Comparison of ENCODE assay signal across 8 cellular contexts in the genomic region with DNA sequence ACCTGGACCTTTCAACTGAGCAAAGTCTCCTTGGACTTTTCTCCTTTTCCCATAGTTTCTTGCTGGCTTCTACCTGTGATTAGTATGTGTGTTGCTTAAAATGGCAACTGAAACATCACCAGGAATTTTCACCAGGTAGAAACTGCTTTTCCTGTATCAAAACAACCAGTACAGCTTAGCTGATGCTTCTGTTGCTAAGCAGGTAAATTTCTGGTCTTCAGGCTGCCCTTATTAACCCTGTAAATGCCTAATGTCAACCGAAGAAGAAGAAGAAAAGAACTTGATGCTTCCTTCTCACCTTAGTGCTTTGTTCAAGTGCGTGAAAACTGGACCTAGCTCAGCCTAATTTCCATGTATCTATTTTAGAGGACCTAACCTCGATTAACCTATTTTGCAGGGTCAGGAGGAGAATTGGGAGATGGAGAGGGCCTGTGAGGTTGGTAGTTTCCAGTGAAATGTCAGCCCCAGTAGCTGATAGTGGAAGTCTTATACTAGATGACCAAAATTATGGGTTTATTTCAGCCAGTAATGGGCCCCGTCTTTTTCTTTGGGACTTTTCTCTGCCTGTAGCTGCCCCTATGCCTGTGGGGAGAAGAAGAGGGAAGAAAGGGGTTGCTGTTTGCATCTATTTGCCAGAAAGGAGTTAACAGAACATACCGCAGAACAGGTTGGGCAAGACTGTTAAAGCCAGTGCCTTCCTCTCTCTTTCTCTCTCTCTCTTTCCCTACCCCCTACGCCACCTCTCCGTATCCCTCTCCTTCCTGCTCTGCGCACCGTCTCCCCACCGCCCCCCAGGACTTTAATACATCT. TPM values are rescaled to one million over a fixed set of nuclear protein-coding genes. Genes with fewer than 3 reads are reported as not detected.
DNase-seq lines count a peak whose midpoint lies in the region; ATAC-seq and TF ChIP-seq lines count a peak whose summit lies in the region.

No MANE protein-coding gene starts in this region.

- no peaks in the 10 kb centered on the region for H3K36me3 Mint-ChIP-seq in activated naive CD4-positive, alpha-beta T cell treated with anti-CD3 and anti-CD28 coated beads, Interleukin-2, amount 50 U/mL, for 72 hours

- H3K27ac ChIP-seq in right atrium auricular region (peak overlapping the region; percentile 61 to 70), lung (ENCODE audit: low read depth in 1 of 2, low read length in 1 of 2) (peak overlapping the region; percentile 47 to 96)

- no peaks in the 10 kb centered on the region for H3K36me3 ChIP-seq in right atrium auricular region
- H3K36me3 ChIP-seq in lung (ENCODE audit: control insufficient read depth in 2 of 2, insufficient read depth in 2 of 2, low read length in 2 of 2) = no peaks in the 10 kb centered on the region

- no peaks in the 10 kb centered on the region for H3K9me3 ChIP-seq in right atrium auricular region
- no peaks in the 10 kb centered on the region for H3K9me3 ChIP-seq in lung (ENCODE audit: control insufficient read depth in 2 of 2, insufficient read depth in 1 of 2, low read length in 1 of 2)

- H3K27me3 ChIP-seq in right atrium auricular region (no peaks in the 10 kb centered on the region), lung (ENCODE audit: control insufficient read depth, insufficient read depth) (no peaks in the 10 kb centered on the region)

- H3K4me1 ChIP-seq in right atrium auricular region = peaks cover 0 to 72% of the 10 kb centered on the region in 2 donors
- H3K4me1 ChIP-seq in lung (ENCODE audit: control insufficient read depth in 2 of 2, insufficient read depth in 2 of 2, low read length in 2 of 2) = peaks cover 23 to 31% of the 10 kb centered on the region in 2 donors

- H3K4me3 ChIP-seq in right atrium auricular region = no peak overlapping the region
- no peak overlapping the region for H3K4me3 ChIP-seq in lung

- intact Hi-C loops in left cardiac atrium (cut with DNase I) = no loop called here

- TF ChIP-seq CTCF in right atrium auricular region (IDR thresholded peaks at IDR 0.05) (no peak), lung (IDR thresholded peaks at IDR 0.05; ENCODE audit: control extremely low read depth, extremely low read depth) (no peak)

- ATAC-seq in left cardiac atrium = no peak
- ATAC-seq in activated naive CD4-positive, alpha-beta T cell treated with anti-CD3 and anti-CD28 coated beads, Interleukin-2, amount 50 U/mL, for 72 hours = no peak
- ATAC-seq in lung (ENCODE audit: insufficient read depth, low FRiP score) = no peak
- no peak for ATAC-seq in HG03139 (IDR thresholded peaks at IDR 0.05; ENCODE audit: unreplicated experiment)
- no peak for ATAC-seq in HG02763 (IDR thresholded peaks at IDR 0.05; ENCODE audit: unreplicated experiment)
- no peak for ATAC-seq in HG03460 (IDR thresholded peaks at IDR 0.05; ENCODE audit: unreplicated experiment)

- H3K27ac Mint-ChIP-seq in activated naive CD4-positive, alpha-beta T cell treated with anti-CD3 and anti-CD28 coated beads, Interleukin-2, amount 50 U/mL, for 72 hours = peak overlapping the region; percentile 82 to 93

- DNase-seq in right atrium auricular region (ENCODE audit: low spot score) (no peak), left cardiac atrium (no peak), lung (ENCODE audit: low spot score) (peak; percentile 56)
- no peak for DNase-seq in activated naive CD4-positive, alpha-beta T cell treated with anti-CD3 and anti-CD28 coated beads, Interleukin-2, amount 50 U/mL, for 72 hours (ENCODE audit: low spot score in 2 of 2)
- DNase-seq in stimulated activated CD4-positive, alpha-beta T cell treated with anti-CD3 and anti-CD28 coated beads, Interleukin-2, amount 100 ng/mL, for 48 hours = no peak

- H3K9me3 Mint-ChIP-seq in activated naive CD4-positive, alpha-beta T cell treated with anti-CD3 and anti-CD28 coated beads, Interleukin-2, amount 50 U/mL, for 72 hours = no peaks in the 10 kb centered on the region

- 43 to 53% methylated on average over 10 of the region's 10 CpGs for WGBS in lung, 2 donors

RNA-seq across cellular contexts. Expression of a gene that starts 37.7 kb away (rescaled TPM):
- total RNA-seq in right atrium auricular region = 10 to 100 TPM; 25.5 to 30.3 TPM
- 10 to 100 TPM; 34.2 to 37.6 TPM for total RNA-seq in left cardiac atrium
- 10 to 100 TPM; 15.0 to 22.4 TPM for total RNA-seq in activated naive CD4-positive, alpha-beta T cell treated with anti-CD3 and anti-CD28 coated beads, Interleukin-2, amount 50 U/mL, for 72 hours
- total RNA-seq in lung = 10 to 100 TPM; 50.7 to 54.7 TPM
- polyA plus RNA-seq in lung = 10 to 100 TPM in 1 of 2 donors, 1 to 10 TPM in 1; 8.9 to 11.5 TPM
